In the genomic region with DNA sequence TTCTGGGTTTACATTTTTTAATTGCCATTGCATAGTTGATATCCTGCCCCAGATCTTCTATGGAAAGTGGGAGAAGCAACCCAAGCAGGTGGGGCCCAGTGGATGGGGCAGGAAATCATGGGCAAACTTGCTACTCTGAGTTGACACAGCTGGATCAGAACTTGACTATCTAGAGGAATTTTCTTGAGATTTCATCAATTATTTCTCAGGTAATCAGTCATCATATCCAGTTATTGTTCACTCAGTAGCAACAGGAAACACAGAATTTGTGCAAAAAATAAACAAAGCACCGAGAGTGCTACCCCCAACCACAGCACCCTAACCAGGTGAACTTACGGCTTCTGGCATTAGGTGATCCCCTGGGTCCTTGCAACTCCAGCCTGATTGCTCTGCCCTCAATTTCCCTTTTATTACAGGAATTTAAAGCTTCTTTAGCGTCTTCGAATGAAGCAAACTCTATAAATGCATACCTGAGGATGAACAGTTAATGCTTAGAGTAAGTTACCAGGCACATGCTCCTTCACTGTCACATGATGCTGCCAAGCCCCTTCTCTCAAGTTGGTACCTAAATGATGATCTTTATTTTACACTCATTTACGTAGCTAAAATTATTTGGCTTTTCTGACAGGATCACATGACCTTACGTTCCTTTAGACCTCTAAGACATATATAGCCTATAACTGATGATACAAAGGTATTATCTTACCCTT, we compare ENCODE assay signal across 1 cellular context.
A peak's percentile ranks its signal among the peaks of the same experiment; 100 is the strongest.
TF ChIP-seq lines count a peak whose summit lies in the region.

No MANE protein-coding gene starts in this region.

TF ChIP-seq in GM23338, 12 proteins besides CTCF, POLR2A, EP300 and RAD21 (continued from another document):
- TF ChIP-seq POLR2AphosphoS5 (IDR thresholded peaks at IDR 0.05; ENCODE audit: low read depth) (peak; percentile 35; the same call in 1 of the 2 replicates), NANOG (IDR thresholded peaks at IDR 0.05; ENCODE audit: borderline replicate concordance) (no peak), ZNF331 (CRISPR knock-in tag; IDR thresholded peaks at IDR 0.05; ENCODE audit: low read depth) (no peak)
